In genomic region chr4:107037188-107037587, GRCh38 we compare ENCODE assay signal across 9 cellular contexts. TPM values are rescaled to one million over a fixed set of nuclear protein-coding genes. Genes with fewer than 3 reads are reported as not detected.
A peak's percentile ranks its signal among the peaks of the same experiment; 100 is the strongest.
DNase-seq lines count a peak whose midpoint lies in the region; ATAC-seq and TF ChIP-seq lines count a peak whose summit lies in the region.
"Had no signal": no experiment of that assay in that cellular context is flagged by ENCODE, and none has a peak within 500 bp of the region (broad histone marks: within the 10 kb centered on the region; RNA-seq: fewer than 3 reads in every experiment).

No MANE protein-coding gene starts in this region.

- intact Hi-C loops in ascending aorta (cut with DNase I): loop anchor here (5.0 to 10.0 kb wide), 4 partner anchors 145 to 672 kb away; partner anchors contain the start of gene GIMD1
- intact Hi-C loops in CD4-positive, alpha-beta T cell (cut with DNase I, micrococcal nuclease): no loop called here

- POLR2A ChIA-PET in HEK293T (lab: Yijun Ruan, JAX): no interaction called here
- POLR2A ChIA-PET in CD4-positive, alpha-beta T cell (lab: Charles Lee): no interaction called here

- no peak for ATAC-seq in CD4-positive, alpha-beta T cell (ENCODE audit: poor library complexity)
- ATAC-seq in HG03025 (IDR thresholded peaks at IDR 0.05; ENCODE audit: low FRiP score, unreplicated experiment): no peak
- ATAC-seq: K562 had no signal

- no peaks in the 10 kb centered on the region for H3K4me1 ChIP-seq in ascending aorta
- H3K4me1 ChIP-seq in stomach smooth muscle (ENCODE audit: control insufficient read depth, insufficient read depth, low read length): peaks cover 16% of the 10 kb centered on the region

- no peaks in the 10 kb centered on the region for H3K36me3 Mint-ChIP-seq in CD4-positive, alpha-beta T cell (ENCODE audit: low read depth)

- no peak overlapping the region for H3K4me3 Mint-ChIP-seq in CD4-positive, alpha-beta T cell

- H3K27me3 ChIP-seq in ascending aorta: no peaks in the 10 kb centered on the region
- peaks cover 36 to 46% of the 10 kb centered on the region in 2 donors for H3K27me3 ChIP-seq in stomach smooth muscle (ENCODE audit: control insufficient read depth in 1 of 2, insufficient read depth in 2 of 2, low read length in 2 of 2)
- peaks cover 60% of the 10 kb centered on the region for H3K27me3 ChIP-seq in CD4-positive, alpha-beta T cell (ENCODE audit: control insufficient read depth, insufficient read depth, low read length)

- H3K9ac ChIP-seq in stomach smooth muscle (ENCODE audit: low read length in 2 of 2): no peak overlapping the region

- no peaks in the 10 kb centered on the region for H3K9me3 ChIP-seq in ascending aorta
- H3K9me3 ChIP-seq in stomach smooth muscle (ENCODE audit: control insufficient read depth in 2 of 2, low read length in 2 of 2): no peaks in the 10 kb centered on the region
- H3K9me3 ChIP-seq in CD4-positive, alpha-beta T cell (ENCODE audit: control insufficient read depth, low read length): no peaks in the 10 kb centered on the region

- CTCF ChIA-PET in HEK293T (lab: Yijun Ruan, JAX): interaction anchor here (0.7 to 4.1 kb wide), 5 partner anchors 18 to 146 kb away, joined by 3 to 16 read pairs (median 4); no protein-coding TSS in a partner anchor
- CTCF ChIA-PET in CD4-positive, alpha-beta T cell (lab: Charles Lee): no interaction called here

- peaks cover 73% of the 10 kb centered on the region for H3K27me3 Mint-ChIP-seq in CD4-positive, alpha-beta T cell

- H3K9me3 Mint-ChIP-seq in CD4-positive, alpha-beta T cell: no peaks in the 10 kb centered on the region

- H3K36me3 ChIP-seq in ascending aorta: no peaks in the 10 kb centered on the region
- H3K36me3 ChIP-seq in stomach smooth muscle (ENCODE audit: control insufficient read depth in 2 of 2, insufficient read depth in 2 of 2, low read length in 2 of 2): no peaks in the 10 kb centered on the region

- H3K27ac Mint-ChIP-seq in CD4-positive, alpha-beta T cell: no peak overlapping the region

- TF ChIP-seq CTCF in C4-2B (conservative IDR thresholded peaks at IDR 0.05) (peak; percentile 51), ascending aorta (IDR thresholded peaks at IDR 0.05) (peak; percentile 25 to 65 (median 54))
- no peak for TF ChIP-seq CTCF in CD4-positive, alpha-beta T cell (IDR thresholded peaks at IDR 0.05)

- H3K4me3 ChIP-seq in ascending aorta (peak overlapping the region; percentile 49 to 75), stomach smooth muscle (ENCODE audit: low read length in 2 of 2) (peak overlapping the region; percentile 71 to 76)
- H3K4me3 ChIP-seq: K562 had no signal

- DNase-seq in HEK293T (ENCODE audit: extremely low spot score) (peak; percentile 67), ascending aorta (ENCODE audit: low spot score in 2 of 2) (peak in 1 of 2 donors; percentile 68), iris pigment epithelial cell (ENCODE audit: low read depth) (peak; percentile 64), middle frontal gyrus (ENCODE audit: extremely low spot score, low spot score) (no peak)
- no peak for DNase-seq in CD4-positive, alpha-beta T cell

- peaks cover 23% of the 10 kb centered on the region for H3K4me1 Mint-ChIP-seq in CD4-positive, alpha-beta T cell (ENCODE audit: low read depth)

- H3K27ac ChIP-seq in C4-2B (no peak overlapping the region), ascending aorta (no peak overlapping the region), stomach smooth muscle (ENCODE audit: low read length) (no peak overlapping the region)
- no peak overlapping the region for H3K27ac ChIP-seq in CD4-positive, alpha-beta T cell (ENCODE audit: low read depth, low read length)

TF ChIP-seq in HEK293T, 16 proteins besides CTCF, POLR2A, EP300 and RAD21:
- TF ChIP-seq ELF4 (IDR thresholded peaks at IDR 0.05) (no peak), L3MBTL2 (conservative IDR thresholded peaks at IDR 0.05) (peak; percentile 43; the same call in 1 of the 2 replicates)

RNA-seq across cellular contexts. Expression of gene DKK2, which starts 1.1 kb away (rescaled TPM):
- total RNA-seq in ascending aorta: 10.3 TPM
- total RNA-seq in CD4-positive, alpha-beta T cell: not detected
- total RNA-seq: K562 had no signal

Comparison
In these comparisons a context has a peak if more than half of its experiments do, and no peak if none do; other contexts are left out.
1. DNase-seq: peak in HEK293T (single experiment) and iris pigment epithelial cell (single experiment); none in CD4-positive, alpha-beta T cell (0 of 10) and middle frontal gyrus (single experiment).
2. RNA of gene DKK2, which starts 1.1 kb away (total RNA-seq): 10.3 TPM in ascending aorta (single experiment); not detected in CD4-positive, alpha-beta T cell; every median in the first group is over 10 times any median in the second.